Comparison of ENCODE assay signal across 12 cellular contexts in genomic region chr19:16886305-16886880, GRCh38. TPM values are rescaled to one million over a fixed set of nuclear protein-coding genes. Genes with fewer than 3 reads are reported as not detected.
A peak's percentile ranks its signal among the peaks of the same experiment; 100 is the strongest.
DNase-seq lines count a peak whose midpoint lies in the region; ATAC-seq and TF ChIP-seq lines count a peak whose summit lies in the region.
"Had no signal": no experiment of that assay in that cellular context is flagged by ENCODE, and none has a peak within 500 bp of the region (broad histone marks: within the 10 kb centered on the region; RNA-seq: fewer than 3 reads in every experiment).

No MANE protein-coding gene starts in this region.

- H3K4me3 ChIP-seq in foreskin fibroblast (ENCODE audit: low read depth in 1 of 2, low read length in 2 of 2) (no peak overlapping the region), trophoblast cell (ENCODE audit: low read depth, low read length) (no peak overlapping the region), SK-N-SH (ENCODE audit: low read depth in 2 of 2, low read length in 1 of 2) (no peak overlapping the region)

- H2BK120ac ChIP-seq in trophoblast cell (ENCODE audit: insufficient read depth, low read length, poor library complexity), result no peak overlapping the region

- POLR2A ChIA-PET in SK-N-SH (lab: Yijun Ruan, JAX), result interaction anchor here (0.6 kb wide), 2 partner anchors 397 to 1387 kb away, joined by 3 to 4 read pairs; no protein-coding TSS in a partner anchor

- H4K20me1 ChIP-seq in SK-N-SH (ENCODE audit: insufficient read depth), result no peaks in the 10 kb centered on the region

- no peak overlapping the region for H3K23ac ChIP-seq in trophoblast cell (ENCODE audit: low read length)

- H3K9me3 ChIP-seq in trophoblast cell (ENCODE audit: insufficient read depth, low read depth, low read length), result peaks cover 13% of the 10 kb centered on the region
- H3K9me3 ChIP-seq in SK-N-SH, result no peaks in the 10 kb centered on the region

- CTCF ChIA-PET in SK-N-SH (lab: Yijun Ruan, JAX), result interaction anchor here (0.7 kb wide), 1 partner anchor 57 kb away, joined by 3 read pairs; no protein-coding TSS in a partner anchor

- no peaks in the 10 kb centered on the region for H3K9me2 ChIP-seq in SK-N-SH

- no peak overlapping the region for H4K12ac ChIP-seq in trophoblast cell (ENCODE audit: low read depth, low read length)

- H2AK5ac ChIP-seq in trophoblast cell (ENCODE audit: low read length), result no peak overlapping the region

- no peaks in the 10 kb centered on the region for H3K79me2 ChIP-seq in trophoblast cell (ENCODE audit: control insufficient read depth, insufficient read depth, low read length, poor library complexity)
- no peaks in the 10 kb centered on the region for H3K79me2 ChIP-seq in SK-N-SH (ENCODE audit: insufficient read depth)

- no peaks in the 10 kb centered on the region for H3F3A ChIP-seq in SK-N-SH (replicated peaks; ENCODE audit: insufficient read depth)

- no peak overlapping the region for H3K14ac ChIP-seq in trophoblast cell (ENCODE audit: low read length)

- no peak overlapping the region for H3K9ac ChIP-seq in trophoblast cell (ENCODE audit: low read length)
- H3K9ac ChIP-seq in SK-N-SH, result no peak overlapping the region

- H3K27me3 ChIP-seq in trophoblast cell (ENCODE audit: insufficient read depth, low read length), result no peaks in the 10 kb centered on the region
- H3K27me3 ChIP-seq in SK-N-SH (ENCODE audit: insufficient read depth), result no peaks in the 10 kb centered on the region

- no peaks in the 10 kb centered on the region for H3K79me1 ChIP-seq in trophoblast cell (ENCODE audit: low read length)

- H3K4me1 ChIP-seq in trophoblast cell (ENCODE audit: control insufficient read depth in 1 of 2, insufficient read depth in 2 of 2, low read length in 2 of 2) (no peaks in the 10 kb centered on the region), SK-N-SH (ENCODE audit: control insufficient read depth in 1 of 2, insufficient read depth in 2 of 2, low read depth in 1 of 2, low read length in 1 of 2) (peaks cover 0 to 16% of the 10 kb centered on the region in 2 experiments; a peak in 1 of 4 replicates)

- H4K91ac ChIP-seq in trophoblast cell (ENCODE audit: low read depth, low read length), result no peak overlapping the region

- H2AFZ ChIP-seq in trophoblast cell (ENCODE audit: insufficient read depth, low read length, poor library complexity), result no peak overlapping the region
- no peak overlapping the region for H2AFZ ChIP-seq in SK-N-SH (ENCODE audit: low read depth)

- no peak for TF ChIP-seq CTCF in foreskin fibroblast (IDR thresholded peaks at IDR 0.05; ENCODE audit: low read depth, low read length)
- no peak for TF ChIP-seq CTCF in SK-N-SH (IDR thresholded peaks at IDR 0.05)

- H3K18ac ChIP-seq in trophoblast cell (ENCODE audit: low read length), result no peak overlapping the region

- DNase-seq in DMS53 treated with DMSO at 0.1 percent for 48 hours (lab: John Stamatoyannopoulos, UW; ENCODE audit: unreplicated experiment) (peak; percentile 32), SHP77 (lab: John Stamatoyannopoulos, UW) (peak; percentile 43 to 57), foreskin fibroblast (peak; percentile 73 to 79), trophoblast cell (peak; percentile 90 to 95), SK-N-SH (no peak), NCI-H526 (lab: John Stamatoyannopoulos, UW) (no peak)
- DNase-seq: activated CD8-positive, alpha-beta T cell treated with anti-CD3 and anti-CD28 coated beads for 36 hours; COR-L47; hypothalamus; NCI-H1694 treated with DMSO at 0.1 percent for 48 hours had no signal

- no peak overlapping the region for H2BK12ac ChIP-seq in trophoblast cell (ENCODE audit: low read length)

- H3K4me2 ChIP-seq in trophoblast cell (ENCODE audit: low read length) (no peak overlapping the region), SK-N-SH (no peak overlapping the region)

- H3K27ac ChIP-seq in trophoblast cell (ENCODE audit: low read depth, low read length), result no peak overlapping the region
- no peak overlapping the region for H3K27ac ChIP-seq in SK-N-SH (ENCODE audit: low read depth in 2 of 2, low read length in 1 of 2)

- no peaks in the 10 kb centered on the region for H3K36me3 ChIP-seq in trophoblast cell (ENCODE audit: control insufficient read depth in 1 of 2, insufficient read depth in 2 of 2, low read length in 2 of 2)
- no peaks in the 10 kb centered on the region for H3K36me3 ChIP-seq in SK-N-SH (replicated peaks in 1 of 2; ENCODE audit: control insufficient read depth in 1 of 2, insufficient read depth in 2 of 2, low read length in 1 of 2)

- WGBS in trophoblast cell (ENCODE audit: extremely low coverage, insufficient coverage, insufficient read length), result no CpG with 5 or more reads among the region's 20 CpGs
- WGBS in SK-N-SH (ENCODE audit: low lambda C conversion rate), result 59% methylated on average over 15 of the region's 20 CpGs

- ATAC-seq in HG03159 (IDR thresholded peaks at IDR 0.05; ENCODE audit: unreplicated experiment), result no peak
- ATAC-seq in HG02852 (IDR thresholded peaks at IDR 0.05; ENCODE audit: unreplicated experiment), result no peak
- ATAC-seq: activated CD8-positive, alpha-beta T cell treated with anti-CD3 and anti-CD28 coated beads for 36 hours had no signal

- TF ChIP-seq EP300 in SK-N-SH (IDR thresholded peaks at IDR 0.05; ENCODE audit: borderline replicate concordance in 1 of 2, low read depth in 1 of 2, low read length in 1 of 2), result no peak

- H2BK5ac ChIP-seq in trophoblast cell (ENCODE audit: low read depth, low read length, poor library complexity), result no peak overlapping the region

- H3K4ac ChIP-seq in trophoblast cell (ENCODE audit: low read depth, low read length), result no peak overlapping the region

- no peak overlapping the region for H4K8ac ChIP-seq in trophoblast cell (ENCODE audit: low read depth, low read length)

- no peak for TF ChIP-seq RAD21 in SK-N-SH (IDR thresholded peaks at IDR 0.05; ENCODE audit: low read length)

TF ChIP-seq in SK-N-SH, 30 proteins besides CTCF, POLR2A, EP300 and RAD21 (continues in another document):
- TF ChIP-seq NRF1 (IDR thresholded peaks at IDR 0.05; ENCODE audit: low read depth, low read length) (no peak), FOXM1 (IDR thresholded peaks at IDR 0.05; ENCODE audit: low read depth) (no peak), EZH2phosphoT487 (IDR thresholded peaks at IDR 0.05; ENCODE audit: borderline replicate concordance, low read depth) (no peak), RCOR1 (IDR thresholded peaks at IDR 0.05; ENCODE audit: low read length) (no peak), RXRA (IDR thresholded peaks at IDR 0.05; ENCODE audit: borderline replicate concordance, low read depth) (no peak), FOSL2 (IDR thresholded peaks at IDR 0.05; ENCODE audit: borderline replicate concordance, low read depth) (no peak), GABPA (IDR thresholded peaks at IDR 0.05; ENCODE audit: low read depth) (no peak), IRF3 (IDR thresholded peaks at IDR 0.05; ENCODE audit: low read depth, low read length) (no peak), SMC3 (IDR thresholded peaks at IDR 0.05; ENCODE audit: low read depth, low read length) (no peak), REST (IDR thresholded peaks at IDR 0.05; ENCODE audit: low read depth, low read length) (no peak), MXI1 (IDR thresholded peaks at IDR 0.05; ENCODE audit: low read depth, low read length) (no peak)

RNA-seq across cellular contexts. Expression of gene F2RL3, which starts 2.4 kb away (rescaled TPM):
- polyA plus RNA-seq in trophoblast cell (2013), result 0.01 TPM in 1 of 2 replicates, not detected in the other
- not detected in 2 replicates for polyA plus RNA-seq in SK-N-SH (2012; rRNA removed)
- polyA plus RNA-seq in SK-N-SH (2012; cell fraction: cytosol; rRNA removed), result under 0.01 and 0.01 TPM in 2 replicates
- polyA plus RNA-seq in SK-N-SH (2012; cell fraction: nucleus; rRNA removed), result not detected in 2 replicates

RNA-seq across cellular contexts. Expression of gene SIN3B, which starts 57.2 kb away (rescaled TPM):
- 123 and 128 TPM in 2 replicates for polyA plus RNA-seq in trophoblast cell (2013)
- 29.7 and 31.2 TPM in 2 replicates for polyA plus RNA-seq in SK-N-SH (2012; rRNA removed)
- polyA plus RNA-seq in SK-N-SH (2012; cell fraction: cytosol; rRNA removed), result 11.8 and 17.1 TPM in 2 replicates
- polyA plus RNA-seq in SK-N-SH (2012; cell fraction: nucleus; rRNA removed), result 156 and 269 TPM in 2 replicates

Comparison
In these comparisons a context has a peak if more than half of its experiments do, and no peak if none do; other contexts are left out.
1. DNase-seq: peak in DMS53 treated with DMSO at 0.1 percent for 48 hours (single experiment), SHP77 (2 of 2), foreskin fibroblast (2 of 2) and trophoblast cell (2 of 2); none in SK-N-SH (single experiment) and NCI-H526 (0 of 2).